ENCODE assay signal across 9 cellular contexts in genomic region chr1:156860639-156861423, GRCh38. TPM values are rescaled to one million over a fixed set of nuclear protein-coding genes. Genes with fewer than 3 reads are reported as not detected.
DNase-seq lines count a peak whose midpoint lies in the region; ATAC-seq and TF ChIP-seq lines count a peak whose summit lies in the region.
"Had no signal": no experiment of that assay in that cellular context is flagged by ENCODE, and none has a peak within 500 bp of the region (broad histone marks: within the 10 kb centered on the region; RNA-seq: fewer than 3 reads in every experiment).

NTRK1 (plus strand) TSS chr1:156860865; CDS start chr1:156860935, 70 bp downstream.

- H3K27me3 ChIP-seq in BJ (ENCODE audit: control insufficient read depth, insufficient read depth, low read length): peaks cover 56% of the 10 kb centered on the region

- H3K4me3 ChIP-seq in BJ (ENCODE audit: low read depth, low read length): peak within 1 kb of the TSS; percentile 30
- peak within 1 kb of the TSS; percentile 28 for H3K4me3 ChIP-seq in HFF-Myc (replicated peaks; ENCODE audit: low read depth, low read length)

- POLR2A ChIA-PET in BJ (lab: Charles Lee): no interaction called here

- ATAC-seq in GM21528 (IDR thresholded peaks at IDR 0.05; ENCODE audit: low FRiP score, unreplicated experiment): no peak

- DNase-seq in BJ (ENCODE audit: low read depth): no peak
- DNase-seq in HFF-Myc (ENCODE audit: extremely low read depth, low read depth): no peak
- peak; percentile 89 for DNase-seq in RPMI8226
- DNase-seq in activated T-helper 9 cell treated with anti-CD3 and anti-CD28 coated beads, Interleukin-2, amount 50 U/mL, for 16 hours (ENCODE audit: low read depth): peak; percentile 36
- peak; percentile 42 for DNase-seq in glomerular visceral epithelial cell (ENCODE audit: extremely low spot score)
- peak; percentile 19 for DNase-seq in putamen (ENCODE audit: low spot score)
- no peak for DNase-seq in RKO (ENCODE audit: low spot score)

- no peaks in the 10 kb centered on the region for H3K36me3 ChIP-seq in BJ (ENCODE audit: control insufficient read depth, insufficient read depth, low read length)
- H3K36me3 ChIP-seq: neutrophil had no signal

- CTCF ChIA-PET in BJ (lab: Yijun Ruan, JAX): interaction anchor here (0.6 to 13.5 kb wide), 52 partner anchors 8 to 236 kb away, joined by 3 to 290 read pairs (median 7); partner anchors contain the start of genes CRABP2, ISG20L2, LRRC71 and METTL25B

- TF ChIP-seq CTCF in BJ (IDR thresholded peaks at IDR 0.05; ENCODE audit: insufficient read depth, low read depth, low read length) (no peak), HFF-Myc (IDR thresholded peaks at IDR 0.05; ENCODE audit: low read depth, low read length, missing control alignments) (no peak)

RNA-seq across cellular contexts. Expression of gene NTRK1, which starts in this region (rescaled TPM):
- 0.02 TPM in 1 of 2 replicates, not detected in the other for polyA plus RNA-seq in BJ (2011; rRNA removed)
- polyA minus RNA-seq in BJ (2011; rRNA and poly(A)+ RNA removed): not detected in 2 replicates

Comparison
In these comparisons a context has a peak if more than half of its experiments do, and no peak if none do; other contexts are left out.
1. DNase-seq: peak in RPMI8226 (single experiment), activated T-helper 9 cell treated with anti-CD3 and anti-CD28 coated beads, Interleukin-2, amount 50 U/mL, for 16 hours (single experiment), glomerular visceral epithelial cell (single experiment) and putamen (single experiment); none in BJ (single experiment), HFF-Myc (single experiment) and RKO (single experiment).